Comparison of ENCODE assay signal across 10 cellular contexts in the genomic region with DNA sequence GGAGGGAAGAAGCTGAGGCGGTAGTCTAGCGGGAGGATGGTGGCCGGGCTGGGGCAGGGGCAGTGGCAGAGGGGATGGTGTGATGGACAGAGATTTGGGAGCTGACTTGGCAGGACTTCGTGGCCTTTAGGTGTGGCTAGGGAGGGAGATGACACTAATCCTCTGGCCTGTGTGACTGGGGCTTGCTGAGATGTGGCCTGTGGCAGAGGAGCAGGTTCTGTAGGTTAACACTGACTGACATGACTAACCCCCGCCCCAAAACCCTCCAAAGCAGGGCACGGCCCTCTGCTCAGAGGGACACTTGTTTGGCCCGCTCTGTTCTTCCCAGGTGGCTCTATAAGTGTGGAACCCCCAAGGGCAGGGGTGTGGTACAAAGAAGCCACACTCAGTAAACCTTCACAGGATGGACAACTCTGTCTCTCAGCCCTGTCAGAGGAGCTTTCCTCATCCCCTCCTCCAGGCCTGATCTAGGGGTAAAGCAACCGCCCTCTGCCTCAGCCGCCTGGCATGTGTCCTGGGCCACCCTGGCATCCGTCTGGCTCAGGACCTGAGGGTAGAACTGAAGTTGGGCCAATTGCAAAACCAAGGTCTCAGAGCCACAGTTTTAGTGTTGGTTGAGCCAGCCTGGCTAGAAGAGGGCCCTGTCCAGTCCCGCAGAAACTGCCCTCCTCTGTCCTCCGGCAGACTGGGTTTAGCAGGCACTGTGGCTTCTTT. TPM values are rescaled to one million over a fixed set of nuclear protein-coding genes. Genes with fewer than 3 reads are reported as not detected.
DNase-seq lines count a peak whose midpoint lies in the region; ATAC-seq and TF ChIP-seq lines count a peak whose summit lies in the region.
"Had no signal": no experiment of that assay in that cellular context is flagged by ENCODE, and none has a peak within 500 bp of the region (broad histone marks: within the 10 kb centered on the region; RNA-seq: fewer than 3 reads in every experiment).

No MANE protein-coding gene starts in this region.

- TF ChIP-seq POLR2A in thyroid gland (IDR thresholded peaks at IDR 0.05): no peak

- H3K36me3 ChIP-seq in colonic mucosa (no peaks in the 10 kb centered on the region), thyroid gland (peaks cover 10 to 23% of the 10 kb centered on the region in 2 donors)

- peaks cover 34% of the 10 kb centered on the region for H3K4me1 ChIP-seq in colonic mucosa
- peaks cover 32 to 47% of the 10 kb centered on the region in 2 donors for H3K4me1 ChIP-seq in thyroid gland

- no peak for TF ChIP-seq CTCF in colonic mucosa (IDR thresholded peaks at IDR 0.05)
- TF ChIP-seq CTCF in thyroid gland (IDR thresholded peaks at IDR 0.05): no peak

- intact Hi-C loops in colonic mucosa (cut with DNase I): no loop called here
- intact Hi-C loops in thyroid gland (cut with DNase I): no loop called here

- H3K9me3 ChIP-seq in colonic mucosa (no peaks in the 10 kb centered on the region), thyroid gland (no peaks in the 10 kb centered on the region)
- H3K9me3 ChIP-seq: esophagus muscularis mucosa had no signal

- H3K27me3 Mint-ChIP-seq in activated T-cell treated with anti-CD3 and anti-CD28 coated beads, Interleukin-2, amount 50 U/mL, for 72 hours (ENCODE audit: low read depth): no peaks in the 10 kb centered on the region

- H3K4me3 ChIP-seq in colonic mucosa (no peak overlapping the region), thyroid gland (replicated peaks in 1 of 3) (no peak overlapping the region)
- H3K4me3 ChIP-seq: esophagus muscularis mucosa had no signal

- H3K4me3 Mint-ChIP-seq in activated T-cell treated with anti-CD3 and anti-CD28 coated beads, Interleukin-2, amount 50 U/mL, for 72 hours: no peak overlapping the region

- H3K9me3 Mint-ChIP-seq in activated T-cell treated with anti-CD3 and anti-CD28 coated beads, Interleukin-2, amount 50 U/mL, for 72 hours: no peaks in the 10 kb centered on the region

- no peak overlapping the region for H3K9ac ChIP-seq in colonic mucosa (ENCODE audit: low read depth in 2 of 2, low read length in 2 of 2)

- WGBS in thyroid gland, 2 donors: 80 to 85% methylated on average over 10 of the region's 12 CpGs

- peak overlapping the region; percentile 74 for H3K27ac Mint-ChIP-seq in activated T-cell treated with anti-CD3 and anti-CD28 coated beads, Interleukin-2, amount 50 U/mL, for 72 hours

- peaks cover 50% of the 10 kb centered on the region for H3K4me1 Mint-ChIP-seq in activated T-cell treated with anti-CD3 and anti-CD28 coated beads, Interleukin-2, amount 50 U/mL, for 72 hours (ENCODE audit: low read depth)

- H3K27ac ChIP-seq in colonic mucosa (peak overlapping the region; percentile 33), thyroid gland (peak overlapping the region; percentile 22 to 73 (median 60))

- H3K27me3 ChIP-seq in colonic mucosa (no peaks in the 10 kb centered on the region), thyroid gland (no peaks in the 10 kb centered on the region)
- H3K27me3 ChIP-seq: esophagus muscularis mucosa had no signal

- H3K36me3 Mint-ChIP-seq in activated T-cell treated with anti-CD3 and anti-CD28 coated beads, Interleukin-2, amount 50 U/mL, for 72 hours (ENCODE audit: insufficient read depth in 2 of 2): no peaks in the 10 kb centered on the region

- no peak for ATAC-seq in activated T-cell treated with anti-CD3 and anti-CD28 coated beads, Interleukin-2, amount 50 U/mL, for 72 hours (replicated peaks in 1 of 2)
- ATAC-seq in left lobe of liver: peak; percentile 76

- DNase-seq in activated T-cell treated with anti-CD3 and anti-CD28 coated beads, Interleukin-2, amount 50 U/mL, for 72 hours: no peak
- DNase-seq in activated T-cell treated with anti-CD3 and anti-CD28 coated beads for 4 hours (no peak), colonic mucosa (no peak), left lobe of liver (ENCODE audit: low spot score) (peak; percentile 89), thyroid gland (peak in 1 of 2 donors; percentile 26), inferior parietal cortex (ENCODE audit: extremely low spot score) (no peak), amniotic stem cell (lab: John Stamatoyannopoulos, UW) (no peak), COLO829 (ENCODE audit: low spot score) (no peak)
- DNase-seq: activated CD8-positive, alpha-beta memory T cell treated with anti-CD3 and anti-CD28 coated beads, Interleukin-2, amount 50 U/mL, for 4 hours had no signal

RNA-seq across cellular contexts. Expression of a gene that starts 15.6 kb away (rescaled TPM):
- 10 to 100 TPM; 38.4 to 40.4 TPM for total RNA-seq in activated T-cell treated with anti-CD3 and anti-CD28 coated beads, Interleukin-2, amount 50 U/mL, for 72 hours
- total RNA-seq in colonic mucosa (10 to 100 TPM; 43.0 to 60.3 TPM), left lobe of liver (49.1 TPM), thyroid gland (10 to 100 TPM; 60.5 to 87.1 (median 79.9) TPM)

RNA-seq across cellular contexts. Expression of a gene that starts 58.0 kb away (rescaled TPM):
- 10 to 100 TPM; 39.3 to 43.5 TPM for total RNA-seq in activated T-cell treated with anti-CD3 and anti-CD28 coated beads, Interleukin-2, amount 50 U/mL, for 72 hours
- 10 to 100 TPM; 18.6 to 23.9 TPM for total RNA-seq in colonic mucosa
- 5.9 TPM for total RNA-seq in left lobe of liver
- 10 to 100 TPM; 13.8 to 24.7 (median 19.9) TPM for total RNA-seq in thyroid gland
